ENCODE assay signal across 1 cellular context in genomic region chr2:152471013-152471412, GRCh38.
TF ChIP-seq lines count a peak whose summit lies in the region.

No MANE protein-coding gene starts in this region.

TF ChIP-seq in HepG2, 621 proteins besides CTCF, POLR2A, EP300 and RAD21 (continued from another document):
- TF ChIP-seq SNAI1 (CRISPR knock-in tag; IDR thresholded peaks at IDR 0.05; ENCODE audit: borderline replicate concordance) (no peak), ZNF749 (CRISPR knock-in tag; IDR thresholded peaks at IDR 0.05; ENCODE audit: borderline replicate concordance) (no peak), HOXA7 (CRISPR knock-in tag; IDR thresholded peaks at IDR 0.05) (no peak), MIXL1 (CRISPR knock-in tag; IDR thresholded peaks at IDR 0.05) (no peak), ZFP91 (CRISPR knock-in tag; IDR thresholded peaks at IDR 0.05; ENCODE audit: borderline replicate concordance) (no peak), ZNF350 (CRISPR knock-in tag; IDR thresholded peaks at IDR 0.05; ENCODE audit: borderline replicate concordance, low read depth) (no peak), ZNF766 (CRISPR knock-in tag; IDR thresholded peaks at IDR 0.05; ENCODE audit: borderline replicate concordance) (no peak), NCOA2 (CRISPR knock-in tag; IDR thresholded peaks at IDR 0.05) (0 out of 2 replicates have a peak, but pooled peaks have one; percentile 9), CREM (IDR thresholded peaks at IDR 0.05) (peak; percentile 42; the same call in 1 of the 2 replicates), CREM (CRISPR knock-in tag; IDR thresholded peaks at IDR 0.05) (no peak), POLR2AphosphoS2 (IDR thresholded peaks at IDR 0.05; ENCODE audit: low read depth, low read length) (no peak), BRF2 (CRISPR knock-in tag; IDR thresholded peaks at IDR 0.05) (peak; percentile 15; the same call in 1 of the 2 replicates), LBX2 (CRISPR knock-in tag; IDR thresholded peaks at IDR 0.05; ENCODE audit: borderline replicate concordance) (no peak), ZFP36L1 (CRISPR knock-in tag; IDR thresholded peaks at IDR 0.05) (no peak), TBX3 (IDR thresholded peaks at IDR 0.05; ENCODE audit: borderline replicate concordance) (no peak), MED8 (CRISPR knock-in tag; IDR thresholded peaks at IDR 0.05; ENCODE audit: insufficient replicate concordance) (peak; percentile 32), ZNF580 (CRISPR knock-in tag; IDR thresholded peaks at IDR 0.05; ENCODE audit: borderline replicate concordance, low read depth) (no peak), FOXP1 (IDR thresholded peaks at IDR 0.05) (no peak), FOXP1 (CRISPR knock-in tag; IDR thresholded peaks at IDR 0.05) (no peak)
